ENCODE assay signal across 9 cellular contexts in genomic region chr2:109143214-109144187, GRCh38. TPM values are rescaled to one million over a fixed set of nuclear protein-coding genes. Genes with fewer than 3 reads are reported as not detected.
DNase-seq lines count a peak whose midpoint lies in the region; ATAC-seq and TF ChIP-seq lines count a peak whose summit lies in the region.
"Had no signal": no experiment of that assay in that cellular context is flagged by ENCODE, and none has a peak within 500 bp of the region (broad histone marks: within the 10 kb centered on the region; RNA-seq: fewer than 3 reads in every experiment).

No MANE protein-coding gene starts in this region.

- H3K4me3 Mint-ChIP-seq in activated CD8-positive, alpha-beta T cell treated with anti-CD3 and anti-CD28 coated beads for 36 hours, result no peak overlapping the region
- no peak overlapping the region for H3K4me3 Mint-ChIP-seq in endodermal cell

- POLR2A ChIA-PET in activated CD8-positive, alpha-beta T cell treated with anti-CD3 and anti-CD28 coated beads for 36 hours (lab: Charles Lee), result no interaction called here

- ATAC-seq in GM19324 (IDR thresholded peaks at IDR 0.05; ENCODE audit: low FRiP score, unreplicated experiment), result peak; percentile 69
- peak; percentile 84 for ATAC-seq in HG03342 (IDR thresholded peaks at IDR 0.05; ENCODE audit: unreplicated experiment)
- ATAC-seq in activated CD8-positive, alpha-beta T cell treated with anti-CD3 and anti-CD28 coated beads for 36 hours, result peak; percentile 86

- no peak overlapping the region for H3K4me3 ChIP-seq in endodermal cell (ENCODE audit: low read length)

- no peaks in the 10 kb centered on the region for H3K36me3 ChIP-seq in endodermal cell (ENCODE audit: control insufficient read depth, insufficient read depth, low read length)

- no peaks in the 10 kb centered on the region for H3K9me3 Mint-ChIP-seq in activated CD8-positive, alpha-beta T cell treated with anti-CD3 and anti-CD28 coated beads for 36 hours
- H3K9me3 Mint-ChIP-seq in endodermal cell, result no peaks in the 10 kb centered on the region

- H3K9ac ChIP-seq in endodermal cell (ENCODE audit: extremely low read depth, low read length, poor library complexity, severe bottlenecking), result no peak overlapping the region

- peaks cover 49% of the 10 kb centered on the region for H3K4me1 Mint-ChIP-seq in activated CD8-positive, alpha-beta T cell treated with anti-CD3 and anti-CD28 coated beads for 36 hours (ENCODE audit: low read depth)
- H3K4me1 Mint-ChIP-seq in endodermal cell, result peaks cover 11% of the 10 kb centered on the region

- peak; percentile 82 for DNase-seq in activated CD8-positive, alpha-beta T cell treated with anti-CD3 and anti-CD28 coated beads for 36 hours
- DNase-seq in stimulated activated CD4-positive, alpha-beta T cell treated with anti-CD3 and anti-CD28 coated beads, Interleukin-4, amount 100 ng/mL, for 24 hours, result peak; percentile 77
- DNase-seq in middle frontal gyrus (ENCODE audit: extremely low spot score, low spot score), result no peak
- DNase-seq in NCI-H2171 treated with DMSO at 0.1 percent for 48 hours (lab: John Stamatoyannopoulos, UW), result no peak
- no peak for DNase-seq in T1000 (lab: John Stamatoyannopoulos, UW)
- DNase-seq in endodermal cell, result no peak
- DNase-seq: NCI-H748 treated with DMSO at 0.1 percent for 48 hours had no signal

- CTCF ChIA-PET in activated CD8-positive, alpha-beta T cell treated with anti-CD3 and anti-CD28 coated beads for 36 hours (lab: Charles Lee), result no interaction called here

- intact Hi-C loops in activated CD8-positive, alpha-beta T cell treated with anti-CD3 and anti-CD28 coated beads for 36 hours (cut with micrococcal nuclease), result no loop called here

- H3K27ac ChIP-seq in endodermal cell (ENCODE audit: low read depth, low read length), result no peak overlapping the region

- H3K4me1 ChIP-seq in endodermal cell (ENCODE audit: control insufficient read depth, insufficient read depth, low read length), result peaks cover 7% of the 10 kb centered on the region

- H3K27me3 ChIP-seq in endodermal cell (ENCODE audit: control insufficient read depth, insufficient read depth, low read length, poor library complexity, severe bottlenecking), result peaks cover 4% of the 10 kb centered on the region

- H3K27me3 Mint-ChIP-seq in activated CD8-positive, alpha-beta T cell treated with anti-CD3 and anti-CD28 coated beads for 36 hours, result peaks cover 4% of the 10 kb centered on the region
- peaks cover 12% of the 10 kb centered on the region for H3K27me3 Mint-ChIP-seq in endodermal cell (ENCODE audit: insufficient read depth)

- 94 to 99% methylated on average over 12 to 13 of the region's 13 CpGs for WGBS in endodermal cell (ENCODE audit: insufficient coverage in 1 of 2, insufficient read length in 1 of 2), 2 experiments

- H3K27ac Mint-ChIP-seq in activated CD8-positive, alpha-beta T cell treated with anti-CD3 and anti-CD28 coated beads for 36 hours, result no peak overlapping the region
- no peak overlapping the region for H3K27ac Mint-ChIP-seq in endodermal cell

- no peaks in the 10 kb centered on the region for H3K36me3 Mint-ChIP-seq in activated CD8-positive, alpha-beta T cell treated with anti-CD3 and anti-CD28 coated beads for 36 hours (ENCODE audit: low read depth)
- H3K36me3 Mint-ChIP-seq in endodermal cell (ENCODE audit: low read depth), result no peaks in the 10 kb centered on the region

- H3K9me3 ChIP-seq in endodermal cell (ENCODE audit: control insufficient read depth, low read length), result no peaks in the 10 kb centered on the region

- TF ChIP-seq CTCF in activated CD8-positive, alpha-beta T cell treated with anti-CD3 and anti-CD28 coated beads for 36 hours (IDR thresholded peaks at IDR 0.05), result no peak
- no peak for TF ChIP-seq CTCF in endodermal cell (conservative IDR thresholded peaks at IDR 0.05)

RNA-seq across cellular contexts. Expression of gene SH3RF3, which starts 14.5 kb away (rescaled TPM):
- total RNA-seq in activated CD8-positive, alpha-beta T cell treated with anti-CD3 and anti-CD28 coated beads for 36 hours, result 1 to 10 TPM; 1.9 to 2.3 TPM
- 1 to 10 TPM; 1.5 to 1.8 TPM for total RNA-seq in endodermal cell
- polyA plus RNA-seq in endodermal cell (2013, experiment 1 of 2), result 1.7 TPM
- 1.8 TPM for polyA plus RNA-seq in endodermal cell (2013, experiment 2 of 2)

Comparison
In these comparisons a context has a peak if more than half of its experiments do, and no peak if none do; other contexts are left out.
1. DNase-seq: peak in activated CD8-positive, alpha-beta T cell treated with anti-CD3 and anti-CD28 coated beads for 36 hours (single experiment) and stimulated activated CD4-positive, alpha-beta T cell treated with anti-CD3 and anti-CD28 coated beads, Interleukin-4, amount 100 ng/mL, for 24 hours (single experiment); none in middle frontal gyrus (single experiment), NCI-H2171 treated with DMSO at 0.1 percent for 48 hours (single experiment), T1000 (single experiment) and endodermal cell (single experiment).
2. Peak in every context shown above with its lines, with median percentiles within 50 percentile points of each other: ATAC-seq.